In genomic region chr20:54091120-54091480, GRCh38 we compare ENCODE assay signal across 22 cellular contexts. TPM values are rescaled to one million over a fixed set of nuclear protein-coding genes. Genes with fewer than 3 reads are reported as not detected.
DNase-seq lines count a peak whose midpoint lies in the region; ATAC-seq, FAIRE-seq and TF ChIP-seq lines count a peak whose summit lies in the region.
"Had no signal": no experiment of that assay in that cellular context is flagged by ENCODE, and none has a peak within 500 bp of the region (broad histone marks: within the 10 kb centered on the region; RNA-seq: fewer than 3 reads in every experiment).

No MANE protein-coding gene starts in this region.

- TF ChIP-seq EP300 in suprapubic skin (IDR thresholded peaks at IDR 0.05): no peak

- H3K36me3 ChIP-seq in BLaER1 (no peaks in the 10 kb centered on the region), kidney (ENCODE audit: control insufficient read depth in 1 of 2, insufficient read depth in 2 of 2, low read length in 2 of 2) (no peaks in the 10 kb centered on the region), suprapubic skin (no peaks in the 10 kb centered on the region)

- TF ChIP-seq CTCF in glutamatergic neuron (IDR thresholded peaks at IDR 0.05; ENCODE audit: partially characterized antibody, unreplicated experiment): peak; percentile 8
- TF ChIP-seq CTCF in GM10266 (IDR thresholded peaks at IDR 0.05; ENCODE audit: control insufficient read depth, insufficient read depth, low read depth, missing control alignments): no peak
- TF ChIP-seq CTCF in kidney (IDR thresholded peaks at IDR 0.05; ENCODE audit: borderline replicate concordance, extremely low read depth, insufficient read depth): no peak
- no peak for TF ChIP-seq CTCF in suprapubic skin (IDR thresholded peaks at IDR 0.05)

- no peaks in the 10 kb centered on the region for H3K9me3 Mint-ChIP-seq in glutamatergic neuron (ENCODE audit: unreplicated experiment)
- H3K9me3 Mint-ChIP-seq: T-helper 1 cell treated with Interleukin-12 subunit alpha and Interleukin-12 subunit beta and Interleukin-4 antibody, amounts not matched to agents 30 μg/mL and 1 μg/mL, for 36 hours had no signal

- no peak overlapping the region for H3K27ac ChIP-seq in BLaER1
- H3K27ac ChIP-seq in kidney (ENCODE audit: low read depth in 2 of 2, low read length in 2 of 2): no peak overlapping the region
- no peak overlapping the region for H3K27ac ChIP-seq in suprapubic skin

- intact Hi-C loops in kidney (cut with DNase I): no loop called here

- no peak overlapping the region for H3K4me3 Mint-ChIP-seq in glutamatergic neuron (ENCODE audit: unreplicated experiment)
- H3K4me3 Mint-ChIP-seq: T-helper 1 cell treated with Interleukin-12 subunit alpha and Interleukin-12 subunit beta and Interleukin-4 antibody, amounts not matched to agents 30 μg/mL and 1 μg/mL, for 36 hours had no signal

- no peak overlapping the region for H3K4me3 ChIP-seq in BLaER1
- no peak overlapping the region for H3K4me3 ChIP-seq in kidney (ENCODE audit: low read length in 2 of 2)
- H3K4me3 ChIP-seq in suprapubic skin: no peak overlapping the region

- no peaks in the 10 kb centered on the region for H4K20me1 ChIP-seq in BLaER1

- FAIRE-seq in kidney (lab: Jason Lieb, UNC): no peak
- FAIRE-seq: GM19239, H54 had no signal

- H3K27ac Mint-ChIP-seq in glutamatergic neuron (ENCODE audit: unreplicated experiment): no peak overlapping the region
- H3K27ac Mint-ChIP-seq: T-helper 1 cell treated with Interleukin-12 subunit alpha and Interleukin-12 subunit beta and Interleukin-4 antibody, amounts not matched to agents 30 μg/mL and 1 μg/mL, for 36 hours had no signal

- H3K4me1 ChIP-seq in BLaER1 (peaks cover 21% of the 10 kb centered on the region), kidney (ENCODE audit: control insufficient read depth in 1 of 2, insufficient read depth in 1 of 2, low read depth in 1 of 2, low read length in 2 of 2) (no peaks in the 10 kb centered on the region), suprapubic skin (no peaks in the 10 kb centered on the region)

- peaks cover 11% of the 10 kb centered on the region for H3K4me1 Mint-ChIP-seq in glutamatergic neuron (ENCODE audit: low read depth, unreplicated experiment)

- WGBS in suprapubic skin: 87% methylated on average over 6 of the region's 6 CpGs

- H3K9ac ChIP-seq in BLaER1 (no peak overlapping the region), kidney (ENCODE audit: low read length in 2 of 2) (no peak overlapping the region)

- peaks cover 6% of the 10 kb centered on the region for H3K36me3 Mint-ChIP-seq in glutamatergic neuron (ENCODE audit: unreplicated experiment)

- H3K27me3 ChIP-seq in BLaER1 (no peaks in the 10 kb centered on the region), suprapubic skin (no peaks in the 10 kb centered on the region)

- no peak for TF ChIP-seq POLR2A in suprapubic skin (IDR thresholded peaks at IDR 0.05)

- ATAC-seq in GM21390 (IDR thresholded peaks at IDR 0.05; ENCODE audit: unreplicated experiment) (peak; percentile 20), HG03432 (IDR thresholded peaks at IDR 0.05; ENCODE audit: unreplicated experiment) (peak; percentile 14)

- H3K4me2 ChIP-seq in BLaER1: peak overlapping the region; percentile 71

- DNase-seq in glutamatergic neuron (no peak), GM10266 (ENCODE audit: extremely low spot score) (no peak), kidney (no peak), COLO668 (lab: John Stamatoyannopoulos, UW; ENCODE audit: unreplicated experiment) (no peak), suprapubic skin (ENCODE audit: low spot score in 2 of 2) (no peak)
- DNase-seq: AML-193, COR-L47, DMS79, NCI-H1105 treated with DMSO at 0.1 percent for 48 hours, NCI-H2081, NCI-H2171, NCI-H526 treated with DMSO at 0.1 percent for 48 hours, Right ventricle myocardium superior had no signal

- H3K27me3 Mint-ChIP-seq in glutamatergic neuron (ENCODE audit: unreplicated experiment): peaks cover 2% of the 10 kb centered on the region

- H3K9me3 ChIP-seq in BLaER1: no peaks in the 10 kb centered on the region; the same call in 1 of the 2 replicates
- H3K9me3 ChIP-seq in kidney (ENCODE audit: control insufficient read depth in 1 of 2, low read length in 2 of 2): no peaks in the 10 kb centered on the region
- H3K9me3 ChIP-seq in suprapubic skin: no peaks in the 10 kb centered on the region

RNA-seq across cellular contexts. Expression of gene BCAS1, which starts 20.7 kb away (rescaled TPM):
- total RNA-seq in glutamatergic neuron (ENCODE audit: unreplicated experiment): 0.32 TPM
- 4.8 TPM for total RNA-seq in kidney
- 1.1 TPM for polyA plus RNA-seq in kidney (ENCODE audit: insufficient read depth, low read depth, low replicate concordance)
- 1 to 10 TPM; 1.7 to 3.4 (median 2.1) TPM for total RNA-seq in suprapubic skin
- total RNA-seq: Right ventricle myocardium superior, RPMI7951, SK-MEL-5 had no signal
- polyA plus RNA-seq: AG04450 had no signal
